In the genomic region with DNA sequence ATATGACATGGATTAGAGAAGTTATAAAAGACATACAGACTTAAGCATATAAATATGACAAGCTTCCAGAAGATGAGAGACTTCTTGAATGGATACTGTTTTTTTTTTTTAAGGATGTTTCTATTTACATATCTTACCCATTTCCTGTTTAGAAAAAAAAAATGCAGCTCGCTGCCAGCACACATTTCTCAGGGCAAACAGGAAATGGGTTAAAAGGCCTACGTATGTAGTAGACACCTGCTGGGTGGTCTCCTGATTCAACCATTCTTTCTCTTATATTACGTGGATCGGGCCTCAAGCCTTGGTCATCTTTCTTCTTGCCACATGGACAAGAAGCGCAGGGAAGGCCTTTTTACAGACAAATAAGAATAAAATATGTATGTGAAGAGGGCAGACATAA, we compare ENCODE assay signal across 29 cellular contexts. TPM values are rescaled to one million over a fixed set of nuclear protein-coding genes. Genes with fewer than 3 reads are reported as not detected.
DNase-seq lines count a peak whose midpoint lies in the region; ATAC-seq and TF ChIP-seq lines count a peak whose summit lies in the region.
"Had no signal": no experiment of that assay in that cellular context is flagged by ENCODE, and none has a peak within 500 bp of the region (broad histone marks: within the 10 kb centered on the region; RNA-seq: fewer than 3 reads in every experiment).

No MANE protein-coding gene starts in this region.

- peak overlapping the region; percentile 7; the same call in 1 of the 2 replicates for H3K27ac ChIP-seq in GM23338 (ENCODE audit: low read depth)
- no peak overlapping the region for H3K27ac ChIP-seq in CD4-positive, alpha-beta memory T cell (ENCODE audit: low read depth, low read length)
- H3K27ac ChIP-seq: breast epithelium, coronary artery, esophagus muscularis mucosa, HL-60, spleen, suprapubic skin, vagina had no signal

- H3K9me2 ChIP-seq in GM23338 (ENCODE audit: insufficient read depth), result no peaks in the 10 kb centered on the region

- peak overlapping the region; percentile 4; the same call in 1 of the 2 replicates for H3K4me2 ChIP-seq in GM23338

- CTCF ChIA-PET in CD4-positive, alpha-beta memory T cell (lab: Charles Lee; ENCODE audit: partially characterized antibody), result interaction anchor here (0.7 kb wide), 1 partner anchor 30 kb away, joined by 3 read pairs; no protein-coding TSS in a partner anchor

- TF ChIP-seq CTCF in AG10803 (conservative IDR thresholded peaks at IDR 0.05; ENCODE audit: low read length) (no peak), GM23338 (conservative IDR thresholded peaks at IDR 0.05; ENCODE audit: low read depth in 2 of 2) (no peak), fibroblast of villous mesenchyme (IDR thresholded peaks at IDR 0.05; ENCODE audit: insufficient read depth, low read depth, low read length) (no peak)

- no peaks in the 10 kb centered on the region for H3K9me3 Mint-ChIP-seq in GM23338
- H3K9me3 Mint-ChIP-seq in CD4-positive, alpha-beta memory T cell, result peaks cover 0 to 6% (median 1%) of the 10 kb centered on the region in 8 donors
- H3K9me3 Mint-ChIP-seq: activated CD4-positive, alpha-beta T cell treated with anti-CD3 and anti-CD28 coated beads, Interleukin-2, amount 10 ng/mL, durations not matched to agents 24 days and 14 days; stimulated activated naive B cell treated with anti-CD40 and anti-IgM and Interleukin-4, amounts not matched to agents 10 μg/mL and 1 μg/mL and 100 μg/mL, for 72 hours had no signal

- intact Hi-C loops in CD4-positive, alpha-beta memory T cell (cut with micrococcal nuclease), result no loop called here

- H2AFZ ChIP-seq in GM23338, result no peak overlapping the region

- H3K4me1 Mint-ChIP-seq in GM23338, result peaks cover 13% of the 10 kb centered on the region
- H3K4me1 Mint-ChIP-seq in CD4-positive, alpha-beta memory T cell, result no peaks in the 10 kb centered on the region
- H3K4me1 Mint-ChIP-seq: activated CD4-positive, alpha-beta T cell treated with anti-CD3 and anti-CD28 coated beads, Interleukin-2, amount 10 ng/mL, durations not matched to agents 24 days and 14 days; stimulated activated naive B cell treated with anti-CD40 and anti-IgM and Interleukin-4, amounts not matched to agents 10 μg/mL and 1 μg/mL and 100 μg/mL, for 72 hours had no signal

- DNase-seq in AG10803 (ENCODE audit: low read depth) (peak; percentile 16), GM23338 (ENCODE audit: low spot score) (no peak), NCI-H69 (lab: John Stamatoyannopoulos, UW) (peak; percentile 52), fibroblast of villous mesenchyme (ENCODE audit: low read depth) (peak; percentile 78), DMS79 treated with DMSO at 0.1 percent for 48 hours (lab: John Stamatoyannopoulos, UW) (no peak), HAP-1 (ENCODE audit: low spot score in 2 of 2) (no peak), GM19238 (ENCODE audit: insufficient read length, low spot score) (no peak)
- no peak for DNase-seq in CD4-positive, alpha-beta memory T cell
- DNase-seq: activated CD4-positive, alpha-beta T cell treated with anti-CD3 and anti-CD28 coated beads, Interleukin-2, amount 10 ng/mL, durations not matched to agents 24 days and 14 days; activated naive CD4-positive, alpha-beta T cell treated with Interleukin-2 at 50 U/mL for 16 hours; activated T-cell treated with anti-CD3 and anti-CD28 coated beads, Interleukin-2, amount 50 U/mL, for 72 hours; amniotic stem cell; CD4-positive, alpha-beta T cell; islet precursor cell; NCI-H2107; NCI-H510A; right cardiac atrium; spleen; stimulated activated CD4-positive, alpha-beta T cell treated with anti-CD3 and anti-CD28 coated beads, Interleukin-4, amount 100 ng/mL, for 24 hours; stimulated activated naive B cell treated with anti-CD40 and anti-IgM and Interleukin-4, amounts not matched to agents 10 μg/mL and 1 μg/mL and 100 μg/mL, for 72 hours; T-helper 1 cell had no signal

- no peaks in the 10 kb centered on the region for H3K36me3 Mint-ChIP-seq in GM23338 (ENCODE audit: low read depth)
- no peaks in the 10 kb centered on the region for H3K36me3 Mint-ChIP-seq in CD4-positive, alpha-beta memory T cell
- H3K36me3 Mint-ChIP-seq: stimulated activated naive B cell treated with anti-CD40 and anti-IgM and Interleukin-4, amounts not matched to agents 10 μg/mL and 1 μg/mL and 100 μg/mL, for 72 hours had no signal

- peaks cover 18% of the 10 kb centered on the region for H3K4me1 ChIP-seq in GM23338 (ENCODE audit: insufficient read depth)
- peaks cover 12% of the 10 kb centered on the region for H3K4me1 ChIP-seq in HAP-1
- H3K4me1 ChIP-seq in CD4-positive, alpha-beta memory T cell (ENCODE audit: insufficient read depth, low read length), result no peaks in the 10 kb centered on the region
- H3K4me1 ChIP-seq: breast epithelium, esophagus muscularis mucosa, spleen, suprapubic skin, vagina had no signal

- no peak overlapping the region for H3K4me3 Mint-ChIP-seq in GM23338
- no peak overlapping the region for H3K4me3 Mint-ChIP-seq in CD4-positive, alpha-beta memory T cell
- H3K4me3 Mint-ChIP-seq: activated CD4-positive, alpha-beta T cell treated with anti-CD3 and anti-CD28 coated beads, Interleukin-2, amount 10 ng/mL, durations not matched to agents 24 days and 14 days; activated T-cell treated with anti-CD3 and anti-CD28 coated beads, Interleukin-2, amount 50 U/mL, for 72 hours; CD4-positive, alpha-beta T cell; neural crest cell; stimulated activated naive B cell treated with anti-CD40 and anti-IgM and Interleukin-4, amounts not matched to agents 10 μg/mL and 1 μg/mL and 100 μg/mL, for 72 hours had no signal

- H3K9me3 ChIP-seq in HAP-1, result no peaks in the 10 kb centered on the region
- no peaks in the 10 kb centered on the region for H3K9me3 ChIP-seq in CD4-positive, alpha-beta memory T cell (ENCODE audit: control insufficient read depth in 1 of 2, low read length in 2 of 2)
- H3K9me3 ChIP-seq: breast epithelium, esophagus muscularis mucosa, spleen, suprapubic skin, vagina had no signal

- ATAC-seq in GM23338, result no peak
- ATAC-seq: activated T-cell treated with anti-CD3 and anti-CD28 coated beads, Interleukin-2, amount 50 U/mL, for 72 hours; HepG2; right cardiac atrium; stimulated activated naive B cell treated with anti-CD40 and anti-IgM and Interleukin-4, amounts not matched to agents 10 μg/mL and 1 μg/mL and 100 μg/mL, for 72 hours had no signal

- H3K27ac Mint-ChIP-seq in GM23338, result peak overlapping the region; percentile 82
- H3K27ac Mint-ChIP-seq in CD4-positive, alpha-beta memory T cell, result no peak overlapping the region
- H3K27ac Mint-ChIP-seq: activated CD4-positive, alpha-beta T cell treated with anti-CD3 and anti-CD28 coated beads, Interleukin-2, amount 10 ng/mL, durations not matched to agents 24 days and 14 days; activated T-cell treated with anti-CD3 and anti-CD28 coated beads, Interleukin-2, amount 50 U/mL, for 72 hours; CD4-positive, alpha-beta T cell; stimulated activated naive B cell treated with anti-CD40 and anti-IgM and Interleukin-4, amounts not matched to agents 10 μg/mL and 1 μg/mL and 100 μg/mL, for 72 hours had no signal

- H3K27me3 ChIP-seq in GM23338 (ENCODE audit: insufficient read depth) (no peaks in the 10 kb centered on the region), HAP-1 (ENCODE audit: low read depth) (no peaks in the 10 kb centered on the region; the same call in 1 of the 2 replicates)
- H3K27me3 ChIP-seq in CD4-positive, alpha-beta memory T cell (ENCODE audit: insufficient read depth, low read length), result no peaks in the 10 kb centered on the region
- H3K27me3 ChIP-seq: breast epithelium, esophagus muscularis mucosa, spleen, suprapubic skin, vagina had no signal

- H3K27me3 Mint-ChIP-seq in GM23338 (ENCODE audit: insufficient read depth, low read depth, poor library complexity), result peaks cover 2% of the 10 kb centered on the region
- peaks cover 2 to 10% of the 10 kb centered on the region in 2 donors for H3K27me3 Mint-ChIP-seq in CD4-positive, alpha-beta memory T cell

- H3K4me3 ChIP-seq in AG10803 (ENCODE audit: low read length), result no peak overlapping the region
- no peak overlapping the region for H3K4me3 ChIP-seq in GM23338
- no peak overlapping the region for H3K4me3 ChIP-seq in fibroblast of villous mesenchyme (ENCODE audit: low read depth, low read length)
- H3K4me3 ChIP-seq in HAP-1, result no peak overlapping the region
- H3K4me3 ChIP-seq in CD4-positive, alpha-beta memory T cell (ENCODE audit: low read length in 2 of 2), result no peak overlapping the region
- H3K4me3 ChIP-seq: breast epithelium, coronary artery, esophagus muscularis mucosa, spleen, suprapubic skin, vagina had no signal

- no peaks in the 10 kb centered on the region for H3F3A ChIP-seq in GM23338 (replicated peaks; ENCODE audit: low read depth)

- in situ Hi-C loops in HAP-1 (cut with MboI; ENCODE audit: low sequenced_read_pairs), result no loop called here

- no peaks in the 10 kb centered on the region for H4K20me1 ChIP-seq in GM23338 (replicated peaks; ENCODE audit: insufficient read depth)

- no peaks in the 10 kb centered on the region for H3K79me2 ChIP-seq in GM23338 (replicated peaks; ENCODE audit: insufficient read depth)

- POLR2A ChIA-PET in CD4-positive, alpha-beta memory T cell (lab: Charles Lee; ENCODE audit: partially characterized antibody), result no interaction called here

- no peaks in the 10 kb centered on the region for H3K36me3 ChIP-seq in GM23338 (ENCODE audit: insufficient read depth)
- no peaks in the 10 kb centered on the region for H3K36me3 ChIP-seq in HAP-1 (replicated peaks)
- H3K36me3 ChIP-seq in CD4-positive, alpha-beta memory T cell (ENCODE audit: insufficient read depth, low read length), result no peaks in the 10 kb centered on the region
- H3K36me3 ChIP-seq: breast epithelium, esophagus muscularis mucosa, spleen, suprapubic skin, vagina had no signal

TF ChIP-seq in GM23338, 12 proteins besides CTCF, POLR2A, EP300 and RAD21 (continues in another document):
- no peak for TF ChIP-seq ETS1 (IDR thresholded peaks at IDR 0.05)
- no peak for TF ChIP-seq EZH2phosphoT487 (IDR thresholded peaks at IDR 0.05; ENCODE audit: unreplicated experiment)
- TF ChIP-seq CREB1 (CRISPR knock-in tag; IDR thresholded peaks at IDR 0.05; ENCODE audit: low read depth), result no peak

RNA-seq across cellular contexts. Expression of gene TJP1, which starts 34.9 kb away (rescaled TPM):
- total RNA-seq in GM23338 (2014; rRNA removed; shearing (Covaris generic)), result 108 and 116 TPM in 2 replicates
- polyA plus RNA-seq in GM23338 (2016; fragmentation: Nextera tagmentation; extraction: Ambion mirVana), result 69.8 and 76.2 TPM in 2 replicates
- 79.2 and 103 TPM in 2 replicates for total RNA-seq in fibroblast of villous mesenchyme
- total RNA-seq in CD4-positive, alpha-beta memory T cell, result not detected
- polyA plus RNA-seq in CD4-positive, alpha-beta memory T cell, result not detected
- total RNA-seq: activated CD4-positive, alpha-beta T cell treated with anti-CD3 and anti-CD28 coated beads, Interleukin-2, amount 10 ng/mL, durations not matched to agents 24 days and 14 days; CD4-positive, alpha-beta T cell had no signal

Comparison
In these comparisons a context has a peak if more than half of its experiments do, and no peak if none do; other contexts are left out.
1. DNase-seq: peak in AG10803 (single experiment), NCI-H69 (single experiment) and fibroblast of villous mesenchyme (single experiment); none in GM23338 (single experiment), DMS79 treated with DMSO at 0.1 percent for 48 hours (single experiment), HAP-1 (0 of 2), GM19238 (single experiment) and CD4-positive, alpha-beta memory T cell (0 of 5).
2. RNA of gene TJP1, which starts 34.9 kb away (total RNA-seq): 108 to 116 TPM in GM23338 and 79.2 to 103 TPM in fibroblast of villous mesenchyme; not detected in CD4-positive, alpha-beta memory T cell; every median in the first group is over 10 times any median in the second.